8 cellular contexts compared by ENCODE assay signal in genomic region chr10:50637003-50637579, GRCh38. TPM values are rescaled to one million over a fixed set of nuclear protein-coding genes. Genes with fewer than 3 reads are reported as not detected.
DNase-seq lines count a peak whose midpoint lies in the region; ATAC-seq lines count a peak whose summit lies in the region.

No MANE protein-coding gene starts in this region.

- peaks cover 29 to 34% of the 10 kb centered on the region in 2 donors for H3K4me1 Mint-ChIP-seq in immature natural killer cell

- peaks cover 0 to 11% (median 5%) of the 10 kb centered on the region in 3 donors for H3K36me3 Mint-ChIP-seq in immature natural killer cell

- peak overlapping the region; percentile 64 to 89 (median 80) for H3K27ac Mint-ChIP-seq in immature natural killer cell

- ATAC-seq in GM18520 (IDR thresholded peaks at IDR 0.05; ENCODE audit: unreplicated experiment) (peak; percentile 68), GM21717 (IDR thresholded peaks at IDR 0.05; ENCODE audit: unreplicated experiment) (peak; percentile 89), left colon (no peak)

- H3K4me3 Mint-ChIP-seq in immature natural killer cell = peak overlapping the region; percentile 76 to 87 (median 84)

- peaks cover 4 to 6% (median 5%) of the 10 kb centered on the region in 3 donors for H3K27me3 Mint-ChIP-seq in immature natural killer cell (ENCODE audit: low read depth in 3 of 3)

- DNase-seq in HT1080 (ENCODE audit: low read depth) (peak; percentile 33), immature natural killer cell (peak; percentile 46 to 52 (median 51)), NCI-H146 treated with DMSO at 0.1 percent for 48 hours (lab: John Stamatoyannopoulos, UW; ENCODE audit: unreplicated experiment) (no peak), left colon (no peak), C1 segment of cervical spinal cord (lab: John Stamatoyannopoulos, UW) (no peak)
- DNase-seq in activated effector memory CD4-positive, alpha-beta T cell treated with Interleukin-2 at 50 U/mL for 16 hours = no peak

- no peaks in the 10 kb centered on the region for H3K9me3 Mint-ChIP-seq in immature natural killer cell

- intact Hi-C loops in left colon (cut with DNase I, micrococcal nuclease) = no loop called here

RNA-seq across cellular contexts. Expression of gene SGMS1, which starts 13.3 kb away (rescaled TPM):
- 36.1 and 54.7 TPM in 2 replicates for total RNA-seq in HT1080 (2014; rRNA removed; shearing (Covaris generic))
- polyA plus RNA-seq in HT1080 (2015; cell fraction: cytosol; rRNA removed) = 19.3 and 23.0 TPM in 2 replicates
- polyA plus RNA-seq in HT1080 (2015; cell fraction: nucleus; rRNA removed) = 14.7 and 20.5 TPM in 2 replicates
- polyA plus RNA-seq in immature natural killer cell = 10 to 100 TPM in 2 of 3 donors, 1 to 10 TPM in 1; 9.2 to 13.3 (median 11.8) TPM
- 10 to 100 TPM; 17.8 to 20.8 TPM for total RNA-seq in left colon

Comparison
In these comparisons a context has a peak if more than half of its experiments do, and no peak if none do; other contexts are left out.
1. DNase-seq: peak in HT1080 (single experiment) and immature natural killer cell (3 of 3); none in NCI-H146 treated with DMSO at 0.1 percent for 48 hours (single experiment), left colon (0 of 2), activated effector memory CD4-positive, alpha-beta T cell treated with Interleukin-2 at 50 U/mL for 16 hours (single experiment) and C1 segment of cervical spinal cord (0 of 14).